In genomic region chr16:81994485-81994884, GRCh38 we compare ENCODE assay signal across 14 cellular contexts. TPM values are rescaled to one million over a fixed set of nuclear protein-coding genes. Genes with fewer than 3 reads are reported as not detected.
DNase-seq lines count a peak whose midpoint lies in the region; ATAC-seq and TF ChIP-seq lines count a peak whose summit lies in the region.
"Had no signal": no experiment of that assay in that cellular context is flagged by ENCODE, and none has a peak within 500 bp of the region (broad histone marks: within the 10 kb centered on the region; RNA-seq: fewer than 3 reads in every experiment).

No MANE protein-coding gene starts in this region.

- POLR2A ChIA-PET in MCF 10A (lab: Yijun Ruan, JAX), result no interaction called here

- H3K4me1 ChIP-seq in breast epithelium (no peaks in the 10 kb centered on the region), right cardiac atrium (ENCODE audit: control insufficient read depth, insufficient read depth, low read length) (peaks cover 4% of the 10 kb centered on the region)
- H3K4me1 ChIP-seq: parathyroid adenoma had no signal

- H3K27me3 Mint-ChIP-seq in MCF 10A (ENCODE audit: insufficient read depth, unreplicated experiment) (no peaks in the 10 kb centered on the region), chondrocyte (ENCODE audit: low read depth) (peaks cover 9% of the 10 kb centered on the region), type B pancreatic cell (no peaks in the 10 kb centered on the region)
- H3K27me3 Mint-ChIP-seq: stimulated activated naive B cell treated with anti-CD40 and anti-IgM and Interleukin-4, amounts not matched to agents 10 μg/mL and 1 μg/mL and 100 μg/mL, for 72 hours had no signal

- intact Hi-C loops in MCF 10A (cut with micrococcal nuclease), result no loop called here
- intact Hi-C loops in breast epithelium (cut with DNase I; ENCODE audit: low total_unique reads), result no loop called here
- intact Hi-C loops in right cardiac atrium (cut with DNase I), result no loop called here

- peak; percentile 17 for DNase-seq in MCF 10A (ENCODE audit: unreplicated experiment)
- no peak for DNase-seq in breast epithelium (ENCODE audit: low spot score in 2 of 2)
- DNase-seq in NAMALWA (ENCODE audit: low spot score), result peak; percentile 48
- DNase-seq in chondrocyte (ENCODE audit: low spot score), result no peak
- DNase-seq in type B pancreatic cell (ENCODE audit: extremely low spot score, unreplicated experiment), result no peak
- no peak for DNase-seq in right cardiac atrium
- DNase-seq: aorta; HCEC 1CT; hypothalamus; KBM-7; stimulated activated naive B cell treated with anti-CD40 and anti-IgM and Interleukin-4, amounts not matched to agents 10 μg/mL and 1 μg/mL and 100 μg/mL, for 72 hours had no signal

- ATAC-seq in right cardiac atrium (no peak), HG03095 (IDR thresholded peaks at IDR 0.05; ENCODE audit: unreplicated experiment) (no peak), HG03432 (IDR thresholded peaks at IDR 0.05; ENCODE audit: unreplicated experiment) (no peak)

- H3K9me3 Mint-ChIP-seq in MCF 10A (ENCODE audit: unreplicated experiment), result no peaks in the 10 kb centered on the region
- H3K9me3 Mint-ChIP-seq in chondrocyte (ENCODE audit: low read depth), result peaks cover 4% of the 10 kb centered on the region
- H3K9me3 Mint-ChIP-seq in type B pancreatic cell, result no peaks in the 10 kb centered on the region
- H3K9me3 Mint-ChIP-seq: stimulated activated naive B cell treated with anti-CD40 and anti-IgM and Interleukin-4, amounts not matched to agents 10 μg/mL and 1 μg/mL and 100 μg/mL, for 72 hours had no signal

- CTCF ChIA-PET in MCF 10A (lab: Yijun Ruan, JAX), result interaction anchor here (1.3 kb wide), 1 partner anchor 9 kb away, joined by 4 read pairs; no protein-coding TSS in a partner anchor

- 85% methylated on average over 5 of the region's 5 CpGs for WGBS in right cardiac atrium

- no peak for TF ChIP-seq POLR2A in breast epithelium (IDR thresholded peaks at IDR 0.05)

- H3K27me3 ChIP-seq in breast epithelium, result no peaks in the 10 kb centered on the region
- no peaks in the 10 kb centered on the region for H3K27me3 ChIP-seq in right cardiac atrium (ENCODE audit: control insufficient read depth, insufficient read depth)

- no TSS peak for BruUV-seq in MCF 10A (replicated peaks; lab: Mats Ljungman, UMichigan)

- no peak overlapping the region for H3K27ac Mint-ChIP-seq in MCF 10A (ENCODE audit: low read depth, unreplicated experiment)
- no peak overlapping the region for H3K27ac Mint-ChIP-seq in chondrocyte (ENCODE audit: unreplicated experiment)
- H3K27ac Mint-ChIP-seq in type B pancreatic cell, result no peak overlapping the region
- H3K27ac Mint-ChIP-seq: stimulated activated naive B cell treated with anti-CD40 and anti-IgM and Interleukin-4, amounts not matched to agents 10 μg/mL and 1 μg/mL and 100 μg/mL, for 72 hours had no signal

- H3K4me1 Mint-ChIP-seq in MCF 10A (ENCODE audit: insufficient read depth, unreplicated experiment) (peaks cover 25% of the 10 kb centered on the region), chondrocyte (ENCODE audit: low read depth) (peaks cover 17% of the 10 kb centered on the region), type B pancreatic cell (ENCODE audit: unreplicated experiment) (no peaks in the 10 kb centered on the region)
- H3K4me1 Mint-ChIP-seq: stimulated activated naive B cell treated with anti-CD40 and anti-IgM and Interleukin-4, amounts not matched to agents 10 μg/mL and 1 μg/mL and 100 μg/mL, for 72 hours had no signal

- H3K4me3 Mint-ChIP-seq in MCF 10A (ENCODE audit: unreplicated experiment) (no peak overlapping the region), chondrocyte (ENCODE audit: unreplicated experiment) (no peak overlapping the region), type B pancreatic cell (no peak overlapping the region)
- H3K4me3 Mint-ChIP-seq: stimulated activated naive B cell treated with anti-CD40 and anti-IgM and Interleukin-4, amounts not matched to agents 10 μg/mL and 1 μg/mL and 100 μg/mL, for 72 hours had no signal

- H3K36me3 Mint-ChIP-seq in MCF 10A (ENCODE audit: insufficient read depth, unreplicated experiment), result peaks cover 9% of the 10 kb centered on the region
- H3K36me3 Mint-ChIP-seq in chondrocyte (ENCODE audit: low read depth), result no peaks in the 10 kb centered on the region
- no peaks in the 10 kb centered on the region for H3K36me3 Mint-ChIP-seq in type B pancreatic cell

- no peaks in the 10 kb centered on the region for H3K36me3 ChIP-seq in breast epithelium

- H3K27ac ChIP-seq in breast epithelium, result no peak overlapping the region
- H3K27ac ChIP-seq in right cardiac atrium (ENCODE audit: low read length), result no peak overlapping the region
- H3K27ac ChIP-seq: parathyroid adenoma had no signal

- H3K9me3 ChIP-seq in breast epithelium (no peaks in the 10 kb centered on the region), right cardiac atrium (ENCODE audit: control insufficient read depth, low read length) (no peaks in the 10 kb centered on the region)

- TF ChIP-seq CTCF in MCF 10A (IDR thresholded peaks at IDR 0.05; ENCODE audit: unreplicated experiment), result no peak
- TF ChIP-seq CTCF in breast epithelium (IDR thresholded peaks at IDR 0.05), result no peak
- peak; percentile 17 for TF ChIP-seq CTCF in chondrocyte (IDR thresholded peaks at IDR 0.05)
- TF ChIP-seq CTCF in type B pancreatic cell (conservative IDR thresholded peaks at IDR 0.05), result peak; percentile 24

- H3K4me3 ChIP-seq in breast epithelium, result no peak overlapping the region
- no peak overlapping the region for H3K4me3 ChIP-seq in right cardiac atrium (ENCODE audit: low read length)

RNA-seq across cellular contexts. Expression of gene SDR42E1, which starts 16.8 kb away (rescaled TPM):
- total RNA-seq in MCF 10A (2022), result 7.8 and 8.4 TPM in 2 replicates
- total RNA-seq in breast epithelium, result 10 to 100 TPM in 1 of 3 donors, 1 to 10 TPM in 1, under 1 TPM in 1; 0.16 to 11.7 (median 6.9) TPM
- total RNA-seq in chondrocyte, result not detected in 3 replicates
- 0.02 TPM in 1 of 2 replicates, not detected in the other for total RNA-seq in type B pancreatic cell (ENCODE audit: low replicate concordance)
- total RNA-seq in right cardiac atrium, result 1 to 10 TPM; 1.9 to 3.4 (median 2.6) TPM
- 0.43 TPM for polyA plus RNA-seq in right cardiac atrium

RNA-seq across cellular contexts. Expression of gene HSD17B2, which starts 40.6 kb away (rescaled TPM):
- total RNA-seq in MCF 10A (2022), result 0.93 and 2.1 TPM in 2 replicates
- total RNA-seq in breast epithelium, result 1 to 10 TPM in 2 of 3 donors, not detected in 1; 4.5 to 8.8 TPM
- not detected in 3 replicates for total RNA-seq in chondrocyte
- total RNA-seq in type B pancreatic cell (ENCODE audit: low replicate concordance), result 6.8 and 17.8 TPM in 2 replicates
- not detected for total RNA-seq in right cardiac atrium
- polyA plus RNA-seq in right cardiac atrium, result not detected
- total RNA-seq: aorta had no signal

Comparison
In these comparisons a context has a peak if more than half of its experiments do, and no peak if none do; other contexts are left out.
1. DNase-seq: peak in MCF 10A (single experiment) and NAMALWA (single experiment); none in breast epithelium (0 of 2), chondrocyte (single experiment), type B pancreatic cell (single experiment) and right cardiac atrium (0 of 3).
2. CTCF ChIP-seq: peak in chondrocyte (single experiment) and type B pancreatic cell (single experiment); none in MCF 10A (single experiment) and breast epithelium (0 of 3).